Comparison of ENCODE assay signal across 1 cellular context in genomic region chr16:86631441-86631840, GRCh38.
TF ChIP-seq lines count a peak whose summit lies in the region.

No MANE protein-coding gene starts in this region.

TF ChIP-seq in K562, 482 proteins besides CTCF, POLR2A, EP300 and RAD21:
- TF ChIP-seq SPI1 (IDR thresholded peaks at IDR 0.05; ENCODE audit: borderline replicate concordance, low read depth, low read length) (0 out of 2 replicates have a peak, but pooled peaks have one; percentile 6), XRCC3 (IDR thresholded peaks at IDR 0.05) (no peak)
